ENCODE assay signal across 16 cellular contexts in genomic region chr7:147833549-147833948, GRCh38.
A peak's percentile ranks its signal among the peaks of the same experiment; 100 is the strongest.
DNase-seq lines count a peak whose midpoint lies in the region; ATAC-seq and TF ChIP-seq lines count a peak whose summit lies in the region.
"Had no signal": no experiment of that assay in that cellular context is flagged by ENCODE, and none has a peak within 500 bp of the region (broad histone marks: within the 10 kb centered on the region; RNA-seq: fewer than 3 reads in every experiment).

No MANE protein-coding gene starts in this region.

- H3K4me3 ChIP-seq in Caco-2 (ENCODE audit: low read depth, low read length) = peak overlapping the region; percentile 2; the same call in 1 of the 2 replicates
- H3K4me3 ChIP-seq: hepatocyte, sigmoid colon had no signal

- no peaks in the 10 kb centered on the region for H3K27me3 Mint-ChIP-seq in Caco-2 (ENCODE audit: insufficient read depth, unreplicated experiment)
- H3K27me3 Mint-ChIP-seq: activated CD4-positive, alpha-beta T cell treated with anti-CD3 and anti-CD28 coated beads, Interleukin-2, amount 10 ng/mL, durations not matched to agents 7 days and 5 days had no signal

- peak overlapping the region; percentile 46 for H3K4me3 Mint-ChIP-seq in Caco-2 (ENCODE audit: unreplicated experiment)
- H3K4me3 Mint-ChIP-seq: activated CD4-positive, alpha-beta T cell treated with anti-CD3 and anti-CD28 coated beads, Interleukin-2, amount 10 ng/mL, durations not matched to agents 7 days and 5 days had no signal

- CTCF ChIA-PET in Caco-2 (lab: Charles Lee) = no interaction called here

- H3K9me3 Mint-ChIP-seq in Caco-2 (ENCODE audit: unreplicated experiment) = peaks cover 27% of the 10 kb centered on the region

- H3K4me1 ChIP-seq in Caco-2 = no peaks in the 10 kb centered on the region
- H3K4me1 ChIP-seq: sigmoid colon had no signal

- intact Hi-C loops in Caco-2 (cut with micrococcal nuclease; ENCODE audit: unreplicated experiment) = no loop called here

- no peaks in the 10 kb centered on the region for H3K27me3 ChIP-seq in Caco-2 (replicated peaks; ENCODE audit: control insufficient read depth, insufficient read depth, low read length)
- H3K27me3 ChIP-seq: hepatocyte, sigmoid colon had no signal

- no peak overlapping the region for H3K27ac Mint-ChIP-seq in Caco-2 (ENCODE audit: unreplicated experiment)
- H3K27ac Mint-ChIP-seq: activated CD4-positive, alpha-beta T cell treated with anti-CD3 and anti-CD28 coated beads, Interleukin-2, amount 10 ng/mL, durations not matched to agents 7 days and 5 days had no signal

- H3K36me3 Mint-ChIP-seq in Caco-2 (ENCODE audit: insufficient read depth, unreplicated experiment) = no peaks in the 10 kb centered on the region

- H3K9me3 ChIP-seq in Caco-2 = no peaks in the 10 kb centered on the region
- H3K9me3 ChIP-seq: sigmoid colon had no signal

- BruUV-seq in Caco-2 (replicated peaks; lab: Mats Ljungman, UMichigan) = no TSS peak

- TF ChIP-seq CTCF in Caco-2 (IDR thresholded peaks at IDR 0.05; ENCODE audit: insufficient read depth in 1 of 2, low read depth in 1 of 2, low read length in 1 of 2, severe bottlenecking in 1 of 2, unreplicated experiment in 1 of 2) = no peak

- H3K4me1 Mint-ChIP-seq in Caco-2 (ENCODE audit: low read depth, unreplicated experiment) = no peaks in the 10 kb centered on the region
- H3K4me1 Mint-ChIP-seq: activated CD4-positive, alpha-beta T cell treated with anti-CD3 and anti-CD28 coated beads, Interleukin-2, amount 10 ng/mL, durations not matched to agents 7 days and 5 days had no signal

- peak in 1 of 2 experiments; percentile 24 for DNase-seq in Caco-2
- peak; percentile 34 for DNase-seq in HT1080 (ENCODE audit: low read depth)
- DNase-seq in SK-N-DZ (ENCODE audit: low spot score) = peak; percentile 31
- DNase-seq in islet precursor cell = peak; percentile 57
- no peak for DNase-seq in HuH-7.5 (ENCODE audit: low spot score)
- no peak for DNase-seq in stimulated activated CD8-positive, alpha-beta memory T cell treated with anti-CD3 and anti-CD28 coated beads, Interleukin-4, amount 100 ng/mL, for 48 hours
- DNase-seq: activated CD4-positive, alpha-beta T cell treated with anti-CD3 and anti-CD28 coated beads, Interleukin-2, amount 10 ng/mL, durations not matched to agents 7 days and 5 days; activated CD8-positive, alpha-beta memory T cell treated with anti-CD3 and anti-CD28 coated beads, Interleukin-2, amount 50 U/mL, for 48 hours; cerebellar nuclear complex; left cardiac atrium; NCI-H1436; NCI-H446; sigmoid colon had no signal

- POLR2A ChIA-PET in Caco-2 (lab: Charles Lee) = no interaction called here

- no peaks in the 10 kb centered on the region for H3K36me3 ChIP-seq in Caco-2 (ENCODE audit: control insufficient read depth, insufficient read depth, low read length)
- H3K36me3 ChIP-seq: sigmoid colon had no signal

- ATAC-seq in HG02973 (IDR thresholded peaks at IDR 0.05; ENCODE audit: unreplicated experiment) = no peak
- no peak for ATAC-seq in GM21360 (IDR thresholded peaks at IDR 0.05; ENCODE audit: unreplicated experiment)
- ATAC-seq: left cardiac atrium had no signal

Comparison
In these comparisons a context has a peak if more than half of its experiments do, and no peak if none do; other contexts are left out.
1. DNase-seq: peak in HT1080 (single experiment), SK-N-DZ (single experiment) and islet precursor cell (single experiment); none in HuH-7.5 (single experiment) and stimulated activated CD8-positive, alpha-beta memory T cell treated with anti-CD3 and anti-CD28 coated beads, Interleukin-4, amount 100 ng/mL, for 48 hours (single experiment).